1 cellular context compared by ENCODE assay signal in genomic region chr11:111283945-111284481, GRCh38.
TF ChIP-seq lines count a peak whose summit lies in the region.

No MANE protein-coding gene starts in this region.

TF ChIP-seq in HepG2, 621 proteins besides CTCF, POLR2A, EP300 and RAD21 (continued from another document):
- TF ChIP-seq, protein P1, sequence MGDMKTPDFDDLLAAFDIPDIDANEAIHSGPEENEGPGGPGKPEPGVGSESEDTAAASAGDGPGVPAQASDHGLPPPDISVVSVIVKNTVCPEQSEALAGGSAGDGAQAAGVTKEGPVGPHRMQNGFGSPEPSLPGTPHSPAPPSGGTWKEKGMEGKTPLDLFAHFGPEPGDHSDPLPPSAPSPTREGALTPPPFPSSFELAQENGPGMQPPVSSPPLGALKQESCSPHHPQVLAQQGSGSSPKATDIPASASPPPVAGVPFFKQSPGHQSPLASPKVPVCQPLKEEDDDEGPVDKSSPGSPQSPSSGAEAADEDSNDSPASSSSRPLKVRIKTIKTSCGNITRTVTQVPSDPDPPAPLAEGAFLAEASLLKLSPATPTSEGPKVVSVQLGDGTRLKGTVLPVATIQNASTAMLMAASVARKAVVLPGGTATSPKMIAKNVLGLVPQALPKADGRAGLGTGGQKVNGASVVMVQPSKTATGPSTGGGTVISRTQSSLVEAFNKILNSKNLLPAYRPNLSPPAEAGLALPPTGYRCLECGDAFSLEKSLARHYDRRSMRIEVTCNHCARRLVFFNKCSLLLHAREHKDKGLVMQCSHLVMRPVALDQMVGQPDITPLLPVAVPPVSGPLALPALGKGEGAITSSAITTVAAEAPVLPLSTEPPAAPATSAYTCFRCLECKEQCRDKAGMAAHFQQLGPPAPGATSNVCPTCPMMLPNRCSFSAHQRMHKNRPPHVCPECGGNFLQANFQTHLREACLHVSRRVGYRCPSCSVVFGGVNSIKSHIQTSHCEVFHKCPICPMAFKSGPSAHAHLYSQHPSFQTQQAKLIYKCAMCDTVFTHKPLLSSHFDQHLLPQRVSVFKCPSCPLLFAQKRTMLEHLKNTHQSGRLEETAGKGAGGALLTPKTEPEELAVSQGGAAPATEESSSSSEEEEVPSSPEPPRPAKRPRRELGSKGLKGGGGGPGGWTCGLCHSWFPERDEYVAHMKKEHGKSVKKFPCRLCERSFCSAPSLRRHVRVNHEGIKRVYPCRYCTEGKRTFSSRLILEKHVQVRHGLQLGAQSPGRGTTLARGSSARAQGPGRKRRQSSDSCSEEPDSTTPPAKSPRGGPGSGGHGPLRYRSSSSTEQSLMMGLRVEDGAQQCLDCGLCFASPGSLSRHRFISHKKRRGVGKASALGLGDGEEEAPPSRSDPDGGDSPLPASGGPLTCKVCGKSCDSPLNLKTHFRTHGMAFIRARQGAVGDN (CRISPR knock-in tag; IDR thresholded peaks at IDR 0.05) = peak; percentile 62
- TF ChIP-seq FLYWCH1 (CRISPR knock-in tag; IDR thresholded peaks at IDR 0.05) (no peak), SMARCC2 (IDR thresholded peaks at IDR 0.05) (no peak), SAP130 (CRISPR knock-in tag; IDR thresholded peaks at IDR 0.05; ENCODE audit: low read depth) (no peak), ZNF296 (CRISPR knock-in tag; conservative IDR thresholded peaks at IDR 0.05) (no peak), ATF4 (CRISPR knock-in tag; IDR thresholded peaks at IDR 0.05) (no peak), NR0B2 (CRISPR knock-in tag; IDR thresholded peaks at IDR 0.05) (no peak), ZNF660 (CRISPR knock-in tag; IDR thresholded peaks at IDR 0.05; ENCODE audit: borderline replicate concordance, low read depth) (no peak), JARID2 (CRISPR knock-in tag; IDR thresholded peaks at IDR 0.05; ENCODE audit: insufficient replicate concordance) (no peak), ZBTB38 (CRISPR knock-in tag; IDR thresholded peaks at IDR 0.05) (peak; percentile 84), GRHL1 (CRISPR knock-in tag; conservative IDR thresholded peaks at IDR 0.05) (no peak), ZBTB37 (CRISPR knock-in tag; IDR thresholded peaks at IDR 0.05) (no peak), ZNF883 (CRISPR knock-in tag; IDR thresholded peaks at IDR 0.05; ENCODE audit: not compliant biosample characterization) (no peak), YY1 (IDR thresholded peaks at IDR 0.05; ENCODE audit: insufficient read depth, insufficient replicate concordance, low read depth, low read length) (no peak)
- TF ChIP-seq, protein P2, sequence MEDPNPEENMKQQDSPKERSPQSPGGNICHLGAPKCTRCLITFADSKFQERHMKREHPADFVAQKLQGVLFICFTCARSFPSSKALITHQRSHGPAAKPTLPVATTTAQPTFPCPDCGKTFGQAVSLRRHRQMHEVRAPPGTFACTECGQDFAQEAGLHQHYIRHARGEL (CRISPR knock-in tag; IDR thresholded peaks at IDR 0.05) = no peak
- TF ChIP-seq, protein P3, sequence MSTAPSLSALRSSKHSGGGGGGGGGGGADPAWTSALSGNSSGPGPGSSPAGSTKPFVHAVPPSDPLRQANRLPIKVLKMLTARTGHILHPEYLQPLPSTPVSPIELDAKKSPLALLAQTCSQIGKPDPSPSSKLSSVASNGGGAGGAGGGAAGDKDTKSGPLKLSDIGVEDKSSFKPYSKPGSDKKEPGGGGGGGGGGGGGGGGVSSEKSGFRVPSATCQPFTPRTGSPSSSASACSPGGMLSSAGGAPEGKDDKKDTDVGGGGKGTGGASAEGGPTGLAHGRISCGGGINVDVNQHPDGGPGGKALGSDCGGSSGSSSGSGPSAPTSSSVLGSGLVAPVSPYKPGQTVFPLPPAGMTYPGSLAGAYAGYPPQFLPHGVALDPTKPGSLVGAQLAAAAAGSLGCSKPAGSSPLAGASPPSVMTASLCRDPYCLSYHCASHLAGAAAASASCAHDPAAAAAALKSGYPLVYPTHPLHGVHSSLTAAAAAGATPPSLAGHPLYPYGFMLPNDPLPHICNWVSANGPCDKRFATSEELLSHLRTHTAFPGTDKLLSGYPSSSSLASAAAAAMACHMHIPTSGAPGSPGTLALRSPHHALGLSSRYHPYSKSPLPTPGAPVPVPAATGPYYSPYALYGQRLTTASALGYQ (CRISPR knock-in tag; IDR thresholded peaks at IDR 0.05) = no peak
